ENCODE assay signal across 30 cellular contexts in genomic region chr12:95509300-95509699, GRCh38. TPM values are rescaled to one million over a fixed set of nuclear protein-coding genes. Genes with fewer than 3 reads are reported as not detected.
"Had no signal": no experiment of that assay in that cellular context is flagged by ENCODE, and none has a peak within 500 bp of the region (broad histone marks: within the 10 kb centered on the region; RNA-seq: fewer than 3 reads in every experiment).

No MANE protein-coding gene starts in this region.

- DNase-seq: activated CD4-positive, alpha-beta memory T cell treated with anti-CD3 and anti-CD28 coated beads for 36 hours; activated CD4-positive, alpha-beta T cell treated with anti-CD3 and anti-CD28 coated beads for 36 hours; activated CD4-positive, alpha-beta T cell treated with anti-CD3 and anti-CD28 coated beads, Interleukin-2, amount 10 ng/mL, durations not matched to agents 24 days and 14 days; activated CD4-positive, CD25-positive, alpha-beta regulatory T cell; activated CD4-positive, CD25-positive, alpha-beta regulatory T cell treated with anti-CD3 and anti-CD28 coated beads, Interleukin-2, amount 50 U/mL, for 72 hours; activated CD8-positive, alpha-beta memory T cell treated with anti-CD3 and anti-CD28 coated beads, Interleukin-2, amount 10 ng/mL, durations not matched to agents 7 days and 5 days; activated CD8-positive, alpha-beta memory T cell treated with anti-CD3 and anti-CD28 coated beads, Interleukin-2, amount 50 U/mL, for 4 hours; activated CD8-positive, alpha-beta T cell treated with anti-CD3 and anti-CD28 coated beads, Interleukin-2, amount 10 ng/mL, durations not matched to agents 7 days and 5 days; activated effector memory CD4-positive, alpha-beta T cell treated with Interleukin-2 at 50 U/mL for 16 hours; activated gamma-delta T cell treated with Interleukin-2 at 50 U/mL for 16 hours; activated naive CD4-positive, alpha-beta T cell treated with anti-CD3 and anti-CD28 coated beads, Interleukin-2, amount 50 U/mL, for 16 hours; activated naive CD4-positive, alpha-beta T cell treated with Interleukin-2 at 50 U/mL for 16 hours; activated T-cell treated with anti-CD3 and anti-CD28 coated beads, Interleukin-2, amount 50 U/mL, for 1 hour; amygdala; aorta; body of pancreas; caudate nucleus; cortex of kidney; dermis blood vessel endothelial cell; effector CD4-positive, alpha-beta T cell; effector memory CD8-positive, alpha-beta T cell; erythroblast; foreskin fibroblast; head of caudate nucleus; T-cell had no signal

- H3K27ac Mint-ChIP-seq: activated CD4-positive, alpha-beta memory T cell treated with anti-CD3 and anti-CD28 coated beads for 36 hours; activated CD4-positive, alpha-beta T cell treated with anti-CD3 and anti-CD28 coated beads, Interleukin-2, amount 10 ng/mL, durations not matched to agents 24 days and 14 days; activated CD8-positive, alpha-beta memory T cell treated with anti-CD3 and anti-CD28 coated beads, Interleukin-2, amount 10 ng/mL, durations not matched to agents 7 days and 5 days; activated CD8-positive, alpha-beta T cell treated with anti-CD3 and anti-CD28 coated beads, Interleukin-2, amount 10 ng/mL, durations not matched to agents 7 days and 5 days; activated T-helper 17 cell treated with anti-CD3 and anti-CD28 coated beads, Interleukin-2, amount 50 U/mL, for 72 hours; T-helper 1 cell treated with Interleukin-12 subunit alpha and Interleukin-12 subunit beta and Interleukin-4 antibody, amounts not matched to agents 30 μg/mL and 1 μg/mL, for 36 hours had no signal

- H3K4me3 Mint-ChIP-seq: activated CD4-positive, alpha-beta memory T cell treated with anti-CD3 and anti-CD28 coated beads for 36 hours; activated CD4-positive, alpha-beta T cell treated with anti-CD3 and anti-CD28 coated beads for 36 hours; activated CD4-positive, alpha-beta T cell treated with anti-CD3 and anti-CD28 coated beads, Interleukin-2, amount 10 ng/mL, durations not matched to agents 24 days and 14 days; activated CD8-positive, alpha-beta memory T cell treated with anti-CD3 and anti-CD28 coated beads, Interleukin-2, amount 10 ng/mL, durations not matched to agents 7 days and 5 days; activated CD8-positive, alpha-beta T cell treated with anti-CD3 and anti-CD28 coated beads, Interleukin-2, amount 10 ng/mL, durations not matched to agents 7 days and 5 days; activated naive CD8-positive, alpha-beta T cell; activated T-helper 17 cell treated with anti-CD3 and anti-CD28 coated beads, Interleukin-2, amount 50 U/mL, for 72 hours; effector memory CD8-positive, alpha-beta T cell; T-cell; T-helper 1 cell treated with Interleukin-12 subunit alpha and Interleukin-12 subunit beta and Interleukin-4 antibody, amounts not matched to agents 30 μg/mL and 1 μg/mL, for 36 hours had no signal

- H3K27ac ChIP-seq: body of pancreas, esophagus muscularis mucosa had no signal

- H3K4me1 Mint-ChIP-seq: activated T-helper 17 cell treated with anti-CD3 and anti-CD28 coated beads, Interleukin-2, amount 50 U/mL, for 72 hours had no signal

- ATAC-seq: activated CD4-positive, alpha-beta T cell treated with anti-CD3 and anti-CD28 coated beads for 36 hours; activated CD8-positive, alpha-beta memory T cell treated with anti-CD3 and anti-CD28 coated beads, Interleukin-2, amount 10 ng/mL, durations not matched to agents 7 days and 5 days; activated CD8-positive, alpha-beta T cell treated with anti-CD3 and anti-CD28 coated beads, Interleukin-2, amount 10 ng/mL, durations not matched to agents 7 days and 5 days; activated T-helper 17 cell treated with anti-CD3 and anti-CD28 coated beads, Interleukin-2, amount 50 U/mL, for 72 hours; body of pancreas; effector memory CD8-positive, alpha-beta T cell; T-cell had no signal

- H3K4me3 ChIP-seq: body of pancreas, esophagus muscularis mucosa had no signal

- H3K9me3 ChIP-seq: body of pancreas, esophagus muscularis mucosa had no signal

- H3K27me3 ChIP-seq: body of pancreas, esophagus muscularis mucosa had no signal

- H3K27me3 Mint-ChIP-seq: activated CD4-positive, alpha-beta memory T cell treated with anti-CD3 and anti-CD28 coated beads for 36 hours; activated CD4-positive, alpha-beta T cell treated with anti-CD3 and anti-CD28 coated beads for 36 hours; activated CD4-positive, alpha-beta T cell treated with anti-CD3 and anti-CD28 coated beads, Interleukin-2, amount 10 ng/mL, durations not matched to agents 24 days and 14 days; activated CD8-positive, alpha-beta memory T cell treated with anti-CD3 and anti-CD28 coated beads, Interleukin-2, amount 10 ng/mL, durations not matched to agents 7 days and 5 days; activated naive CD8-positive, alpha-beta T cell; activated T-helper 17 cell treated with anti-CD3 and anti-CD28 coated beads, Interleukin-2, amount 50 U/mL, for 72 hours; effector memory CD8-positive, alpha-beta T cell; T-cell had no signal

- H3K9me3 Mint-ChIP-seq: activated CD4-positive, alpha-beta memory T cell treated with anti-CD3 and anti-CD28 coated beads for 36 hours; activated CD4-positive, alpha-beta T cell treated with anti-CD3 and anti-CD28 coated beads, Interleukin-2, amount 10 ng/mL, durations not matched to agents 24 days and 14 days; activated T-helper 17 cell treated with anti-CD3 and anti-CD28 coated beads, Interleukin-2, amount 50 U/mL, for 72 hours; effector memory CD8-positive, alpha-beta T cell; T-cell; T-helper 1 cell treated with Interleukin-12 subunit alpha and Interleukin-12 subunit beta and Interleukin-4 antibody, amounts not matched to agents 30 μg/mL and 1 μg/mL, for 36 hours had no signal

RNA-seq across cellular contexts. Expression of gene USP44, which starts 42.0 kb away (rescaled TPM):
- total RNA-seq: chondrocyte had no signal
